Comparison of ENCODE assay signal across 9 cellular contexts in genomic region chr12:128810182-128811127, GRCh38. TPM values are rescaled to one million over a fixed set of nuclear protein-coding genes. Genes with fewer than 3 reads are reported as not detected.
DNase-seq lines count a peak whose midpoint lies in the region; ATAC-seq and TF ChIP-seq lines count a peak whose summit lies in the region.
"Had no signal": no experiment of that assay in that cellular context is flagged by ENCODE, and none has a peak within 500 bp of the region (broad histone marks: within the 10 kb centered on the region; RNA-seq: fewer than 3 reads in every experiment).

No MANE protein-coding gene starts in this region.

- peak overlapping the region; percentile 75 for H3K27ac Mint-ChIP-seq in activated CD8-positive, alpha-beta T cell treated with anti-CD3 and anti-CD28 coated beads for 36 hours
- H3K27ac Mint-ChIP-seq in activated CD8-positive, alpha-beta T cell treated with anti-CD3 and anti-CD28 coated beads, Interleukin-2, amount 10 ng/mL, durations not matched to agents 7 days and 5 days: no peak overlapping the region

- CTCF ChIA-PET in activated CD8-positive, alpha-beta T cell treated with anti-CD3 and anti-CD28 coated beads for 36 hours (lab: Charles Lee): interaction anchor here (2.0 kb wide), 1 partner anchor 27 kb away, joined by 6 read pairs; no protein-coding TSS in a partner anchor
- CTCF ChIA-PET in activated CD8-positive, alpha-beta T cell treated with anti-CD3 and anti-CD28 coated beads, Interleukin-2, amount 10 ng/mL, durations not matched to agents 7 days and 5 days (lab: Charles Lee): interaction anchor here (0.7 to 1.4 kb wide), 4 partner anchors 11 to 28 kb away, joined by 3 to 4 read pairs (median 3); no protein-coding TSS in a partner anchor

- POLR2A ChIA-PET in activated CD8-positive, alpha-beta T cell treated with anti-CD3 and anti-CD28 coated beads for 36 hours (lab: Charles Lee): interaction anchor here (1.6 kb wide), 1 partner anchor 13 kb away, joined by 6 read pairs; the partner anchor contains the start of gene SLC15A4
- POLR2A ChIA-PET in activated CD8-positive, alpha-beta T cell treated with anti-CD3 and anti-CD28 coated beads, Interleukin-2, amount 10 ng/mL, durations not matched to agents 7 days and 5 days (lab: Charles Lee): interaction anchor here (1.1 to 1.2 kb wide), 2 partner anchors 12 to 14 kb away, joined by 3 to 4 read pairs; partner anchors contain the start of gene SLC15A4

- peak; percentile 35 for DNase-seq in activated CD8-positive, alpha-beta T cell treated with anti-CD3 and anti-CD28 coated beads for 36 hours
- DNase-seq in activated CD8-positive, alpha-beta T cell treated with anti-CD3 and anti-CD28 coated beads, Interleukin-2, amount 10 ng/mL, durations not matched to agents 7 days and 5 days: no peak
- peak; percentile 85 for DNase-seq in RPMI8226
- DNase-seq in left cardiac atrium: peak; percentile 65
- no peak for DNase-seq in NCI-H128 (lab: John Stamatoyannopoulos, UW; ENCODE audit: unreplicated experiment)
- DNase-seq in DMS 273 (lab: John Stamatoyannopoulos, UW; ENCODE audit: unreplicated experiment): no peak

- no peaks in the 10 kb centered on the region for H3K27me3 Mint-ChIP-seq in activated CD8-positive, alpha-beta T cell treated with anti-CD3 and anti-CD28 coated beads for 36 hours
- H3K27me3 Mint-ChIP-seq in activated CD8-positive, alpha-beta T cell treated with anti-CD3 and anti-CD28 coated beads, Interleukin-2, amount 10 ng/mL, durations not matched to agents 7 days and 5 days (ENCODE audit: low read depth): no peaks in the 10 kb centered on the region

- peak; percentile 82 for ATAC-seq in activated CD8-positive, alpha-beta T cell treated with anti-CD3 and anti-CD28 coated beads for 36 hours
- ATAC-seq in activated CD8-positive, alpha-beta T cell treated with anti-CD3 and anti-CD28 coated beads, Interleukin-2, amount 10 ng/mL, durations not matched to agents 7 days and 5 days: no peak
- ATAC-seq in HG02763 (IDR thresholded peaks at IDR 0.05; ENCODE audit: unreplicated experiment) (peak; percentile 76), left cardiac atrium (peak; percentile 93 to 95)

- no peaks in the 10 kb centered on the region for H3K9me3 ChIP-seq in stomach smooth muscle (ENCODE audit: control insufficient read depth in 2 of 2, low read length in 2 of 2)

- H3K27me3 ChIP-seq in stomach smooth muscle (ENCODE audit: control insufficient read depth in 1 of 2, insufficient read depth in 2 of 2, low read length in 2 of 2): no peaks in the 10 kb centered on the region

- intact Hi-C loops in activated CD8-positive, alpha-beta T cell treated with anti-CD3 and anti-CD28 coated beads for 36 hours (cut with micrococcal nuclease): no loop called here
- intact Hi-C loops in left cardiac atrium (cut with DNase I): no loop called here

- H3K36me3 ChIP-seq in stomach smooth muscle (ENCODE audit: control insufficient read depth in 2 of 2, insufficient read depth in 2 of 2, low read length in 2 of 2): peaks cover 20 to 31% of the 10 kb centered on the region in 2 donors

- no peak overlapping the region for H3K4me3 Mint-ChIP-seq in activated CD8-positive, alpha-beta T cell treated with anti-CD3 and anti-CD28 coated beads for 36 hours
- H3K4me3 Mint-ChIP-seq in activated CD8-positive, alpha-beta T cell treated with anti-CD3 and anti-CD28 coated beads, Interleukin-2, amount 10 ng/mL, durations not matched to agents 7 days and 5 days: no peak overlapping the region

- H3K9ac ChIP-seq in stomach smooth muscle (ENCODE audit: low read length in 2 of 2): peak overlapping the region in 1 of 2 donors; percentile 60

- TF ChIP-seq CTCF in activated CD8-positive, alpha-beta T cell treated with anti-CD3 and anti-CD28 coated beads for 36 hours (IDR thresholded peaks at IDR 0.05): no peak

- peak overlapping the region; percentile 80 for H3K27ac ChIP-seq in stomach smooth muscle (ENCODE audit: low read length)
- H3K27ac ChIP-seq: C4-2B had no signal

- peaks cover 34% of the 10 kb centered on the region for H3K4me1 Mint-ChIP-seq in activated CD8-positive, alpha-beta T cell treated with anti-CD3 and anti-CD28 coated beads for 36 hours (ENCODE audit: low read depth)
- peaks cover 24% of the 10 kb centered on the region for H3K4me1 Mint-ChIP-seq in activated CD8-positive, alpha-beta T cell treated with anti-CD3 and anti-CD28 coated beads, Interleukin-2, amount 10 ng/mL, durations not matched to agents 7 days and 5 days (ENCODE audit: low read depth)

- H3K36me3 Mint-ChIP-seq in activated CD8-positive, alpha-beta T cell treated with anti-CD3 and anti-CD28 coated beads for 36 hours (ENCODE audit: low read depth): peaks cover 49% of the 10 kb centered on the region
- peaks cover 50% of the 10 kb centered on the region for H3K36me3 Mint-ChIP-seq in activated CD8-positive, alpha-beta T cell treated with anti-CD3 and anti-CD28 coated beads, Interleukin-2, amount 10 ng/mL, durations not matched to agents 7 days and 5 days (ENCODE audit: low read depth)

- H3K4me3 ChIP-seq in stomach smooth muscle (ENCODE audit: low read length in 2 of 2): peak overlapping the region in 1 of 2 donors; percentile 55

- peaks cover 21% of the 10 kb centered on the region for H3K4me1 ChIP-seq in stomach smooth muscle (ENCODE audit: control insufficient read depth, insufficient read depth, low read length)

- H3K9me3 Mint-ChIP-seq in activated CD8-positive, alpha-beta T cell treated with anti-CD3 and anti-CD28 coated beads for 36 hours: no peaks in the 10 kb centered on the region
- no peaks in the 10 kb centered on the region for H3K9me3 Mint-ChIP-seq in activated CD8-positive, alpha-beta T cell treated with anti-CD3 and anti-CD28 coated beads, Interleukin-2, amount 10 ng/mL, durations not matched to agents 7 days and 5 days (ENCODE audit: insufficient read depth)

RNA-seq across cellular contexts. Expression of gene SLC15A4, which starts 13.3 kb away (rescaled TPM):
- total RNA-seq in activated CD8-positive, alpha-beta T cell treated with anti-CD3 and anti-CD28 coated beads for 36 hours: 10 to 100 TPM; 26.4 to 26.8 TPM
- 10 to 100 TPM; 23.2 to 23.8 TPM for total RNA-seq in activated CD8-positive, alpha-beta T cell treated with anti-CD3 and anti-CD28 coated beads, Interleukin-2, amount 10 ng/mL, durations not matched to agents 7 days and 5 days
- total RNA-seq in left cardiac atrium: 10 to 100 TPM; 15.6 to 16.2 TPM

RNA-seq across cellular contexts. Expression of gene GLT1D1, which starts 42.8 kb away (rescaled TPM):
- under 1 TPM; 0.32 to 0.49 TPM for total RNA-seq in activated CD8-positive, alpha-beta T cell treated with anti-CD3 and anti-CD28 coated beads for 36 hours
- total RNA-seq in activated CD8-positive, alpha-beta T cell treated with anti-CD3 and anti-CD28 coated beads, Interleukin-2, amount 10 ng/mL, durations not matched to agents 7 days and 5 days: not detected
- total RNA-seq in left cardiac atrium: under 1 TPM; 0.38 to 0.50 TPM

Comparison
In these comparisons a context has a peak if more than half of its experiments do, and no peak if none do; other contexts are left out.
1. DNase-seq: peak in activated CD8-positive, alpha-beta T cell treated with anti-CD3 and anti-CD28 coated beads for 36 hours (single experiment), RPMI8226 (single experiment) and left cardiac atrium (single experiment); none in activated CD8-positive, alpha-beta T cell treated with anti-CD3 and anti-CD28 coated beads, Interleukin-2, amount 10 ng/mL, durations not matched to agents 7 days and 5 days (single experiment), NCI-H128 (single experiment) and DMS 273 (single experiment).